Comparison of ENCODE assay signal across 13 cellular contexts in the genomic region with DNA sequence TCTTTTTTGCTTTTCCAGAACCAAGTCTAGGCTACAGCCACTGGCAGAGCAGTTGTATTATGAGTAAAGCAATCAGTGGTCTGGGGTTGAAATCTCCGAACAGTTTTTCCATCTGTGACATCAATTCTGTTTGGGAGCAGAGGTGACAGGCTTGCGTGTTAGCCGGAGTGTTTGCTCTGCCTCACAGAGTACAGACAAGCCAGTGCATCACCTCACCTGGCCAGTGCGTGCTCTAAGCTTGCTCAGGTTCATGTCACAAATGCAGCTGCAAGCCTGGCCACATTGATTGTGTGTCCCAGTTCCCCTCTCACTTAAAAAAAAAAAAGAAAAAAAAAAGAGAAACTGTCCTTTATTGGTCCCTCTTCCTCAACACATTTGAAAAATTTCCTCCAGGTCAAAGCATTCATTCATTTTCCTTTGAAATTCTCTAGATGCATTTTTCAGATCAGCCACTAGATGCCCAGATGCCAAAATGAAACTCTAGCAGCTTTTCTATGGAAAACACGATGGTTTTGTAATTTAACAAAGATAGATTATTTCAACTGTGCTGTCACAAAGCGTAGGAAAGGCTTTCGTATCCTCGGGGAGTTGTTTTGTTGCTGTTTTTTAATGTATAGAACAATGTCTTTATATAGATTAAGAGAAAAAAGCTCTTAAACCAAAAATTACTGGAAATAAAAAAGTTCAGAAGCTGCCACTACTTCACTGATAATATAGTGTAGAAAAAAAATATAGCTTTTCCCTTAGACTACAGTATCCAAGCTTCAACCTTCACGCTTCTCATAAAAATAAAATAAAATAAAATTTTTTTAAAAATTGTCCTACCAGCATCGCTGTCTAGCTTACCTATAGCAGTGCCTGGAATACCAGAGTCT.
DNase-seq lines count a peak whose midpoint lies in the region; ATAC-seq and TF ChIP-seq lines count a peak whose summit lies in the region.
"Had no signal": no experiment of that assay in that cellular context is flagged by ENCODE, and none has a peak within 500 bp of the region (broad histone marks: within the 10 kb centered on the region; RNA-seq: fewer than 3 reads in every experiment).

No MANE protein-coding gene starts in this region.

- POLR2A ChIA-PET in activated CD4-positive, alpha-beta memory T cell treated with anti-CD3 and anti-CD28 coated beads for 36 hours (lab: Charles Lee): no interaction called here

- no peak overlapping the region for H3K4me3 Mint-ChIP-seq in activated CD4-positive, alpha-beta memory T cell treated with anti-CD3 and anti-CD28 coated beads for 36 hours

- H3K27me3 ChIP-seq in cardiac muscle cell (no peaks in the 10 kb centered on the region), heart right ventricle (peaks cover 0 to 14% (median 7%) of the 10 kb centered on the region in 7 donors), WERI-Rb-1 (ENCODE audit: insufficient read depth, low read depth, severe bottlenecking) (no peaks in the 10 kb centered on the region), gastroesophageal sphincter (no peaks in the 10 kb centered on the region), H7 (ENCODE audit: control insufficient read depth, insufficient read depth, low read length) (no peaks in the 10 kb centered on the region)

- TF ChIP-seq POLR2A in gastroesophageal sphincter (IDR thresholded peaks at IDR 0.05): no peak

- H3K36me3 ChIP-seq in cardiac muscle cell (no peaks in the 10 kb centered on the region), heart right ventricle (no peaks in the 10 kb centered on the region), WERI-Rb-1 (no peaks in the 10 kb centered on the region), gastroesophageal sphincter (no peaks in the 10 kb centered on the region), H7 (replicated peaks; ENCODE audit: control insufficient read depth, insufficient read depth, low read length) (no peaks in the 10 kb centered on the region)
- H3K36me3 ChIP-seq: BLaER1 treated with 17β-estradiol and CSF1 and Interleukin-3, amounts not matched to agents 10 nM and 100 nM had no signal

- no peak for ATAC-seq in heart right ventricle
- no peak for ATAC-seq in gastroesophageal sphincter
- no peak for ATAC-seq in esophagus mucosa

- intact Hi-C loops in heart right ventricle (cut with DNase I): no loop called here
- intact Hi-C loops in activated CD4-positive, alpha-beta memory T cell treated with anti-CD3 and anti-CD28 coated beads for 36 hours (cut with micrococcal nuclease): no loop called here

- H3K27ac ChIP-seq in cardiac muscle cell (no peak overlapping the region), heart right ventricle (no peak overlapping the region), WERI-Rb-1 (no peak overlapping the region), gastroesophageal sphincter (no peak overlapping the region)
- H3K27ac ChIP-seq: BLaER1 treated with 17β-estradiol and CSF1 and Interleukin-3, amounts not matched to agents 10 nM and 100 nM had no signal

- WGBS in heart right ventricle, 2 donors: 72 to 78% methylated on average over 10 of the region's 10 CpGs
- 64 to 70% methylated on average over 7 to 10 of the region's 10 CpGs for WGBS in gastroesophageal sphincter (ENCODE audit: low coverage in 1 of 2), 2 donors

- H3K4me1 ChIP-seq in cardiac muscle cell (ENCODE audit: low read depth): no peaks in the 10 kb centered on the region
- peaks cover 0 to 4% (median 0%) of the 10 kb centered on the region in 9 donors for H3K4me1 ChIP-seq in heart right ventricle
- H3K4me1 ChIP-seq in gastroesophageal sphincter: no peaks in the 10 kb centered on the region

- H3K36me3 Mint-ChIP-seq in activated CD4-positive, alpha-beta memory T cell treated with anti-CD3 and anti-CD28 coated beads for 36 hours: no peaks in the 10 kb centered on the region

- no peak for TF ChIP-seq EP300 in gastroesophageal sphincter (IDR thresholded peaks at IDR 0.05)

- H3K27ac Mint-ChIP-seq in activated CD4-positive, alpha-beta memory T cell treated with anti-CD3 and anti-CD28 coated beads for 36 hours: no peak overlapping the region

- CTCF ChIA-PET in activated CD4-positive, alpha-beta memory T cell treated with anti-CD3 and anti-CD28 coated beads for 36 hours (lab: Charles Lee): no interaction called here

- TF ChIP-seq CTCF in cardiac muscle cell (IDR thresholded peaks at IDR 0.05; ENCODE audit: low read depth, low read length) (peak; percentile 46), heart right ventricle (IDR thresholded peaks at IDR 0.05) (peak in 3 of 9 donors; percentile 13 to 30 (median 20)), WERI-Rb-1 (IDR thresholded peaks at IDR 0.05; ENCODE audit: low read depth, low read length) (peak; percentile 7; the same call in 1 of the 2 replicates), gastroesophageal sphincter (IDR thresholded peaks at IDR 0.05) (peak; percentile 15 to 29 (median 25))

- H3K4me1 Mint-ChIP-seq in activated CD4-positive, alpha-beta memory T cell treated with anti-CD3 and anti-CD28 coated beads for 36 hours (ENCODE audit: low read depth): no peaks in the 10 kb centered on the region

- no peak overlapping the region for H3K4me3 ChIP-seq in cardiac muscle cell
- no peak overlapping the region for H3K4me3 ChIP-seq in heart right ventricle
- H3K4me3 ChIP-seq in WERI-Rb-1 (ENCODE audit: low read depth, low read length): no peak overlapping the region
- no peak overlapping the region for H3K4me3 ChIP-seq in gastroesophageal sphincter
- H3K4me3 ChIP-seq in H7 (ENCODE audit: insufficient read depth, low read depth, low read length): no peak overlapping the region
- H3K4me3 ChIP-seq: BLaER1 treated with 17β-estradiol and CSF1 and Interleukin-3, amounts not matched to agents 10 nM and 100 nM had no signal

- DNase-seq in cardiac muscle cell (ENCODE audit: low read depth in 1 of 2, low spot score in 1 of 2): peak in 1 of 2 donors; percentile 15
- no peak for DNase-seq in heart right ventricle
- DNase-seq in WERI-Rb-1: no peak
- DNase-seq in NCI-H2227 (lab: John Stamatoyannopoulos, UW; ENCODE audit: unreplicated experiment): no peak
- DNase-seq in H7: no peak
- no peak for DNase-seq in activated CD4-positive, alpha-beta memory T cell treated with anti-CD3 and anti-CD28 coated beads for 36 hours
- DNase-seq: activated CD4-positive, CD25-positive, alpha-beta regulatory T cell treated with anti-CD3 and anti-CD28 coated beads, Interleukin-2, amount 50 U/mL, for 72 hours; activated naive CD4-positive, alpha-beta T cell treated with anti-CD3 and anti-CD28 coated beads, Interleukin-2, amount 50 U/mL, for 16 hours; MM.1S; retina had no signal

- H3K9me3 ChIP-seq in cardiac muscle cell (ENCODE audit: low read depth) (no peaks in the 10 kb centered on the region), heart right ventricle (peaks cover 0 to 4% (median 0%) of the 10 kb centered on the region in 11 donors), WERI-Rb-1 (ENCODE audit: severe bottlenecking) (no peaks in the 10 kb centered on the region), gastroesophageal sphincter (no peaks in the 10 kb centered on the region)

- peaks cover 8% of the 10 kb centered on the region for H3K9me3 Mint-ChIP-seq in activated CD4-positive, alpha-beta memory T cell treated with anti-CD3 and anti-CD28 coated beads for 36 hours

- H3K27me3 Mint-ChIP-seq in activated CD4-positive, alpha-beta memory T cell treated with anti-CD3 and anti-CD28 coated beads for 36 hours: no peaks in the 10 kb centered on the region
